17 cellular contexts compared by ENCODE assay signal in genomic region chr9:105969672-105970071, GRCh38.
DNase-seq lines count a peak whose midpoint lies in the region; ATAC-seq lines count a peak whose summit lies in the region.
"Had no signal": no experiment of that assay in that cellular context is flagged by ENCODE, and none has a peak within 500 bp of the region (broad histone marks: within the 10 kb centered on the region; RNA-seq: fewer than 3 reads in every experiment).

No MANE protein-coding gene starts in this region.

- no peaks in the 10 kb centered on the region for H3K27me3 ChIP-seq in layer of hippocampus (ENCODE audit: control insufficient read depth, insufficient read depth, low read length)
- H3K27me3 ChIP-seq: BLaER1 treated with 17β-estradiol and CSF1 and Interleukin-3, amounts not matched to agents 10 nM and 100 nM had no signal

- no peak for ATAC-seq in HG03521 (IDR thresholded peaks at IDR 0.05; ENCODE audit: unreplicated experiment)
- ATAC-seq: GM12878 had no signal

- DNase-seq in HS-5 (ENCODE audit: low read depth) (peak; percentile 29), substantia nigra (lab: John Stamatoyannopoulos, UW) (no peak), kidney tubule cell (ENCODE audit: low spot score) (no peak), NCI-H82 treated with DMSO at 0.1 percent for 48 hours (lab: John Stamatoyannopoulos, UW; ENCODE audit: unreplicated experiment) (no peak)
- DNase-seq: DMS153, HCEC 1CT, KBM-7, NCI-H1092 treated with DMSO at 0.1 percent for 48 hours, NCI-H1694, NCI-H446, NCI-H748 treated with DMSO at 0.1 percent for 48 hours, SHP77 had no signal

- H3K27ac ChIP-seq in angular gyrus (ENCODE audit: low read depth, low read length) (peak overlapping the region; percentile 56), layer of hippocampus (ENCODE audit: low read depth, low read length) (peak overlapping the region; percentile 62), substantia nigra (ENCODE audit: low read depth, low read length, poor library complexity, severe bottlenecking) (peak overlapping the region; percentile 55)
- H3K27ac ChIP-seq: BLaER1 treated with 17β-estradiol and CSF1 and Interleukin-3, amounts not matched to agents 10 nM and 100 nM had no signal
